ENCODE assay signal across 12 cellular contexts in genomic region chr11:88327061-88327460, GRCh38. TPM values are rescaled to one million over a fixed set of nuclear protein-coding genes. Genes with fewer than 3 reads are reported as not detected.
A peak's percentile ranks its signal among the peaks of the same experiment; 100 is the strongest.
DNase-seq lines count a peak whose midpoint lies in the region; ATAC-seq and TF ChIP-seq lines count a peak whose summit lies in the region.
"Had no signal": no experiment of that assay in that cellular context is flagged by ENCODE, and none has a peak within 500 bp of the region (broad histone marks: within the 10 kb centered on the region; RNA-seq: fewer than 3 reads in every experiment).

No MANE protein-coding gene starts in this region.

- H3K27ac Mint-ChIP-seq in memory B cell: peak overlapping the region; percentile 24

- intact Hi-C loops in right lobe of liver (cut with DNase I): no loop called here
- intact Hi-C loops in esophagus squamous epithelium (cut with DNase I): no loop called here

- no peaks in the 10 kb centered on the region for H4K20me1 ChIP-seq in smooth muscle cell (ENCODE audit: low read depth)

- H3K9me3 Mint-ChIP-seq in memory B cell: no peaks in the 10 kb centered on the region

- H3K4me2 ChIP-seq in smooth muscle cell: no peak overlapping the region

- no peaks in the 10 kb centered on the region for H3F3A ChIP-seq in smooth muscle cell (ENCODE audit: low read depth)

- H3K27me3 ChIP-seq in right lobe of liver: no peaks in the 10 kb centered on the region
- no peaks in the 10 kb centered on the region for H3K27me3 ChIP-seq in esophagus squamous epithelium
- no peaks in the 10 kb centered on the region for H3K27me3 ChIP-seq in smooth muscle cell (ENCODE audit: low read depth)
- H3K27me3 ChIP-seq: tibial artery had no signal

- peak overlapping the region; percentile 4 for H3K4me3 Mint-ChIP-seq in memory B cell

- peak; percentile 60 for ATAC-seq in GM18907 (IDR thresholded peaks at IDR 0.05; ENCODE audit: unreplicated experiment)
- ATAC-seq in GM21786 (IDR thresholded peaks at IDR 0.05; ENCODE audit: unreplicated experiment): peak; percentile 54
- ATAC-seq in HG03520 (IDR thresholded peaks at IDR 0.05; ENCODE audit: unreplicated experiment): peak; percentile 40
- peak; percentile 35 for ATAC-seq in memory B cell (ENCODE audit: low read depth)
- no peak for ATAC-seq in right lobe of liver
- ATAC-seq: right cardiac atrium had no signal

- 79% methylated on average over 2 of the region's 2 CpGs for WGBS in right lobe of liver (ENCODE audit: insufficient coverage, low coverage, low lambda C conversion rate, missing lambda C conversion rate)
- WGBS in esophagus squamous epithelium, 2 donors: 44 to 59% methylated on average over 2 of the region's 2 CpGs
- WGBS in smooth muscle cell (ENCODE audit: low lambda C conversion rate): 87% methylated on average over 2 of the region's 2 CpGs

- H3K9me3 ChIP-seq in right lobe of liver: no peaks in the 10 kb centered on the region
- H3K9me3 ChIP-seq in esophagus squamous epithelium: no peaks in the 10 kb centered on the region
- no peaks in the 10 kb centered on the region for H3K9me3 ChIP-seq in smooth muscle cell (replicated peaks; ENCODE audit: low read depth)
- H3K9me3 ChIP-seq: tibial artery had no signal

- H3K9ac ChIP-seq in smooth muscle cell (ENCODE audit: low read depth): no peak overlapping the region

- no peak overlapping the region for H3K27ac ChIP-seq in right lobe of liver
- H3K27ac ChIP-seq in esophagus squamous epithelium: no peak overlapping the region
- no peak overlapping the region for H3K27ac ChIP-seq in smooth muscle cell (ENCODE audit: low read depth)
- H3K27ac ChIP-seq: tibial artery had no signal

- TF ChIP-seq CTCF in right lobe of liver (IDR thresholded peaks at IDR 0.05) (no peak), esophagus squamous epithelium (IDR thresholded peaks at IDR 0.05) (no peak), smooth muscle cell (IDR thresholded peaks at IDR 0.05; ENCODE audit: borderline replicate concordance, insufficient read depth, poor library complexity, severe bottlenecking) (no peak)

- H2AFZ ChIP-seq in smooth muscle cell (ENCODE audit: low read depth): no peak overlapping the region

- TF ChIP-seq POLR2A in right lobe of liver (IDR thresholded peaks at IDR 0.05) (no peak), esophagus squamous epithelium (IDR thresholded peaks at IDR 0.05) (no peak)

- peaks cover 34% of the 10 kb centered on the region for H3K4me1 Mint-ChIP-seq in memory B cell

- no peak overlapping the region for H3K4me3 ChIP-seq in right lobe of liver
- H3K4me3 ChIP-seq in esophagus squamous epithelium: no peak overlapping the region
- H3K4me3 ChIP-seq in smooth muscle cell: no peak overlapping the region
- H3K4me3 ChIP-seq: SK-N-MC, tibial artery had no signal

- H3K27me3 Mint-ChIP-seq in memory B cell: no peaks in the 10 kb centered on the region

- peaks cover 44% of the 10 kb centered on the region for H3K36me3 Mint-ChIP-seq in memory B cell

- H3K36me3 ChIP-seq in right lobe of liver: peaks cover 0 to 7% (median 1%) of the 10 kb centered on the region in 4 donors
- peaks cover 0 to 55% (median 0%) of the 10 kb centered on the region in 3 donors for H3K36me3 ChIP-seq in esophagus squamous epithelium
- no peaks in the 10 kb centered on the region for H3K36me3 ChIP-seq in smooth muscle cell (ENCODE audit: low read depth)
- H3K36me3 ChIP-seq: tibial artery had no signal

- H3K79me2 ChIP-seq in smooth muscle cell (ENCODE audit: low read depth): no peaks in the 10 kb centered on the region

- H3K4me1 ChIP-seq in right lobe of liver (no peaks in the 10 kb centered on the region), esophagus squamous epithelium (peaks cover 0 to 61% (median 9%) of the 10 kb centered on the region in 3 donors), smooth muscle cell (ENCODE audit: low read depth) (no peaks in the 10 kb centered on the region)

- DNase-seq in memory B cell (ENCODE audit: low spot score in 2 of 2): no peak
- no peak for DNase-seq in right lobe of liver
- no peak for DNase-seq in dermis blood vessel endothelial cell
- no peak for DNase-seq in esophagus squamous epithelium (lab: John Stamatoyannopoulos, UW)
- no peak for DNase-seq in smooth muscle cell (lab: John Stamatoyannopoulos, UW; ENCODE audit: unreplicated experiment)
- DNase-seq: NCI-H446 treated with DMSO at 0.1 percent for 48 hours, right cardiac atrium, tibial artery had no signal

RNA-seq across cellular contexts. Expression of gene CTSC, which starts 10.5 kb away (rescaled TPM):
- total RNA-seq in right lobe of liver (10 to 100 TPM; 20.1 to 68.0 (median 42.8) TPM), dermis blood vessel endothelial cell (57.2 and 78.7 TPM in 2 replicates), esophagus squamous epithelium (100 to 1,000 TPM in 2 of 4 donors, 10 to 100 TPM in 2; 38.5 to 167 (median 109) TPM), smooth muscle cell (79.0 and 91.8 TPM in 2 replicates)
- polyA plus RNA-seq in smooth muscle cell: 74.3 and 81.1 TPM in 2 replicates

Comparison
In these comparisons a context has a peak if more than half of its experiments do, and no peak if none do; other contexts are left out.
1. ATAC-seq: peak in GM18907 (single experiment), GM21786 (single experiment), HG03520 (single experiment) and memory B cell (single experiment); none in right lobe of liver (0 of 4).